In genomic region chr3:48784426-48785120, GRCh38 we compare ENCODE assay signal across 17 cellular contexts.
DNase-seq lines count a peak whose midpoint lies in the region; ATAC-seq and TF ChIP-seq lines count a peak whose summit lies in the region.
"Had no signal": no experiment of that assay in that cellular context is flagged by ENCODE, and none has a peak within 500 bp of the region (broad histone marks: within the 10 kb centered on the region; RNA-seq: fewer than 3 reads in every experiment).

No MANE protein-coding gene starts in this region.

- H3K14ac ChIP-seq in IMR-90 (replicated peaks; ENCODE audit: low read depth, low read length) = no peak overlapping the region

- no peak; the same call in 1 of the 2 replicates for TF ChIP-seq RAD21 in IMR-90 (IDR thresholded peaks at IDR 0.05; ENCODE audit: low read length)

- no peaks in the 10 kb centered on the region for H4K20me1 ChIP-seq in IMR-90 (ENCODE audit: insufficient read depth, low read length)

- peaks cover 11% of the 10 kb centered on the region for H3K36me3 ChIP-seq in IMR-90 (ENCODE audit: control insufficient read depth, insufficient read depth, low read length)
- H3K36me3 ChIP-seq: colonic mucosa had no signal

- no peaks in the 10 kb centered on the region for H3K4me1 Mint-ChIP-seq in glutamatergic neuron (ENCODE audit: low read depth, unreplicated experiment)
- peaks cover 13% of the 10 kb centered on the region for H3K4me1 Mint-ChIP-seq in activated T-cell treated with anti-CD3 and anti-CD28 coated beads, Interleukin-2, amount 50 U/mL, for 4 hours (ENCODE audit: low read depth)

- no peak overlapping the region for H2BK5ac ChIP-seq in IMR-90 (ENCODE audit: low read depth, low read length, poor library complexity, severe bottlenecking)

- DNase-seq in AG08396 (ENCODE audit: low spot score) = peak; percentile 16
- DNase-seq in IMR-90 = peak; percentile 88
- peak; percentile 6 for DNase-seq in epithelial cell of prostate (ENCODE audit: low read depth, low spot score)
- peak; percentile 67 for DNase-seq in non-pigmented ciliary epithelial cell (ENCODE audit: low read depth)
- DNase-seq in NCI-H1436 (lab: John Stamatoyannopoulos, UW) = no peak
- DNase-seq in glutamatergic neuron = no peak
- DNase-seq in activated T-cell treated with anti-CD3 and anti-CD28 coated beads, Interleukin-2, amount 50 U/mL, for 4 hours = no peak
- DNase-seq in left ventricle myocardium superior = no peak
- DNase-seq: activated CD4-positive, alpha-beta T cell treated with anti-CD3 and anti-CD28 coated beads for 48 hours; colonic mucosa; left ventricle myocardium inferior; natural killer cell; NCI-H1048; NCI-H226; SHP77; T-helper 9 cell had no signal

- no peak overlapping the region for H2BK120ac ChIP-seq in IMR-90 (ENCODE audit: low read depth, low read length)

- POLR2A ChIA-PET in IMR-90 (lab: Charles Lee; ENCODE audit: unreplicated experiment) = interaction anchor here (0.6 kb wide), 1 partner anchor 158 kb away, joined by 3 read pairs; no protein-coding TSS in a partner anchor

- H4K5ac ChIP-seq in IMR-90 (ENCODE audit: low read depth, low read length) = no peak overlapping the region

- in situ Hi-C loops in IMR-90 (cut with MboI; ENCODE audit: low sequenced_read_pairs) = no loop called here

- H3K27me3 Mint-ChIP-seq in glutamatergic neuron (ENCODE audit: unreplicated experiment) = no peaks in the 10 kb centered on the region
- H3K27me3 Mint-ChIP-seq in activated T-cell treated with anti-CD3 and anti-CD28 coated beads, Interleukin-2, amount 50 U/mL, for 4 hours (ENCODE audit: low read depth) = no peaks in the 10 kb centered on the region

- H3K27me3 ChIP-seq in IMR-90 (ENCODE audit: control insufficient read depth, insufficient read depth, low read length) = no peaks in the 10 kb centered on the region
- H3K27me3 ChIP-seq: colonic mucosa had no signal

- no peak overlapping the region; the same call in 1 of the 2 replicates for H3K4me2 ChIP-seq in IMR-90 (ENCODE audit: low read depth, low read length)

- no peaks in the 10 kb centered on the region for H3K4me1 ChIP-seq in IMR-90 (ENCODE audit: control insufficient read depth, insufficient read depth, low read length)
- H3K4me1 ChIP-seq: colonic mucosa, left ventricle myocardium inferior had no signal

- no peak overlapping the region for H3K4me3 Mint-ChIP-seq in glutamatergic neuron (ENCODE audit: unreplicated experiment)
- H3K4me3 Mint-ChIP-seq in activated T-cell treated with anti-CD3 and anti-CD28 coated beads, Interleukin-2, amount 50 U/mL, for 4 hours = no peak overlapping the region
- H3K4me3 Mint-ChIP-seq: natural killer cell had no signal

- no peak for TF ChIP-seq CTCF in IMR-90 (conservative IDR thresholded peaks at IDR 0.05; ENCODE audit: low read depth, low read length)
- no peak for TF ChIP-seq CTCF in glutamatergic neuron (IDR thresholded peaks at IDR 0.05; ENCODE audit: partially characterized antibody, unreplicated experiment)

- H3K18ac ChIP-seq in IMR-90 (ENCODE audit: low read depth, low read length) = no peak overlapping the region

- no peak overlapping the region for H3K27ac Mint-ChIP-seq in glutamatergic neuron (ENCODE audit: unreplicated experiment)

- no peak overlapping the region for H2AK5ac ChIP-seq in IMR-90 (ENCODE audit: low read depth, low read length)

- TF ChIP-seq POLR2A in IMR-90 (IDR thresholded peaks at IDR 0.05; ENCODE audit: low read depth, low read length) = no peak

- H3K79me1 ChIP-seq in IMR-90 (ENCODE audit: low read depth in 1 of 2, low read length in 2 of 2) = peaks cover 6 to 20% of the 10 kb centered on the region in 2 experiments

- H2BK20ac ChIP-seq in IMR-90 (ENCODE audit: low read depth, low read length) = no peak overlapping the region

- no peaks in the 10 kb centered on the region for H3K9me3 ChIP-seq in IMR-90 (ENCODE audit: control insufficient read depth, insufficient read depth, low read length)
- H3K9me3 ChIP-seq: colonic mucosa, left ventricle myocardium inferior had no signal

- H3K36me3 Mint-ChIP-seq in glutamatergic neuron (ENCODE audit: unreplicated experiment) = peaks cover 5% of the 10 kb centered on the region
- peaks cover 19% of the 10 kb centered on the region for H3K36me3 Mint-ChIP-seq in activated T-cell treated with anti-CD3 and anti-CD28 coated beads, Interleukin-2, amount 50 U/mL, for 4 hours (ENCODE audit: insufficient read depth)

- dilution Hi-C loops in IMR-90 (cut with HindIII; ENCODE audit: low sequenced_read_pairs, unreplicated experiment) = no loop called here

- no peak overlapping the region for H4K8ac ChIP-seq in IMR-90 (ENCODE audit: low read depth in 2 of 2, low read length in 2 of 2)

- H3K4me3 ChIP-seq in IMR-90 (ENCODE audit: insufficient read depth, low read depth, low read length) = no peak overlapping the region
- H3K4me3 ChIP-seq: colonic mucosa, left ventricle myocardium inferior had no signal

- no CpG with 5 or more reads among the region's 4 CpGs for WGBS in IMR-90 (ENCODE audit: extremely low coverage in 2 of 2, insufficient read length in 1 of 2), 2 experiments

- no TSS peak for BruUV-seq in IMR-90 (replicated peaks; lab: Mats Ljungman, UMichigan)

- CTCF ChIA-PET in IMR-90 (lab: Yijun Ruan, JAX) = no interaction called here

- no peak overlapping the region for H2AFZ ChIP-seq in IMR-90 (replicated peaks; ENCODE audit: low read length, poor library complexity)

- intact Hi-C loops in IMR-90 (cut with micrococcal nuclease) = no loop called here
- intact Hi-C loops in left ventricle myocardium superior (cut with micrococcal nuclease) = no loop called here

- H3K56ac ChIP-seq in IMR-90 (ENCODE audit: extremely low read depth, insufficient read depth, low read length) = no peak overlapping the region

- H2AK9ac ChIP-seq in IMR-90 (replicated peaks; ENCODE audit: low read depth, low read length, poor library complexity) = no peak overlapping the region

- no peak overlapping the region for H4K91ac ChIP-seq in IMR-90 (ENCODE audit: insufficient read depth, low read depth, low read length)

- ATAC-seq in IMR-90 (ENCODE audit: low read depth) (peak; percentile 86), left ventricle myocardium superior (no peak)
- ATAC-seq in activated T-cell treated with anti-CD3 and anti-CD28 coated beads, Interleukin-2, amount 50 U/mL, for 4 hours = no peak
- ATAC-seq: HepG2, natural killer cell had no signal

- no peak overlapping the region for H3K4ac ChIP-seq in IMR-90 (ENCODE audit: low read depth, low read length)

- no peak overlapping the region for H3K23ac ChIP-seq in IMR-90 (ENCODE audit: low read depth, low read length)

- no peak overlapping the region for H2BK15ac ChIP-seq in IMR-90 (ENCODE audit: low read depth, low read length)

- no peak overlapping the region for H3K9ac ChIP-seq in IMR-90 (ENCODE audit: low read depth, low read length)

- peaks cover 1% of the 10 kb centered on the region for H3K9me3 Mint-ChIP-seq in glutamatergic neuron (ENCODE audit: unreplicated experiment)
- no peaks in the 10 kb centered on the region for H3K9me3 Mint-ChIP-seq in activated T-cell treated with anti-CD3 and anti-CD28 coated beads, Interleukin-2, amount 50 U/mL, for 4 hours
- H3K9me3 Mint-ChIP-seq: natural killer cell had no signal

- H3K27ac ChIP-seq in IMR-90 (ENCODE audit: insufficient read depth, low read length) = no peak overlapping the region
- no peak overlapping the region for H3K27ac ChIP-seq in epithelial cell of prostate
- H3K27ac ChIP-seq: colonic mucosa, left ventricle myocardium inferior had no signal

- 0 out of 2 replicates have a peak, but pooled peaks cover 6% of the 10 kb centered on the region for H3K9me1 ChIP-seq in IMR-90 (ENCODE audit: insufficient read depth, low read length)

TF ChIP-seq in IMR-90, 13 proteins besides CTCF, POLR2A, EP300 and RAD21:
- TF ChIP-seq MAFK (IDR thresholded peaks at IDR 0.05; ENCODE audit: low read depth, low read length) (no peak), USF2 (IDR thresholded peaks at IDR 0.05; ENCODE audit: low read depth, low read length) (no peak), ELK1 (IDR thresholded peaks at IDR 0.05; ENCODE audit: borderline replicate concordance, low read depth, low read length) (no peak), FOS (IDR thresholded peaks at IDR 0.05; ENCODE audit: low read depth, low read length) (peak; percentile 49; the same call in 1 of the 2 replicates), RCOR1 (IDR thresholded peaks at IDR 0.05; ENCODE audit: insufficient replicate concordance, low read length) (no peak), BHLHE40 (IDR thresholded peaks at IDR 0.05; ENCODE audit: low read depth, low read length) (peak; percentile 15; the same call in 1 of the 2 replicates), NFE2L2 (IDR thresholded peaks at IDR 0.05; ENCODE audit: low read depth, low read length) (no peak), SMC3 (IDR thresholded peaks at IDR 0.05; ENCODE audit: low read depth, low read length) (no peak), CEBPB (IDR thresholded peaks at IDR 0.05; ENCODE audit: low read depth, low read length) (0 out of 2 replicates have a peak, but pooled peaks have one; percentile 1)

Comparison
In these comparisons a context has a peak if more than half of its experiments do, and no peak if none do; other contexts are left out.
1. DNase-seq: peak in AG08396 (single experiment), IMR-90 (single experiment), epithelial cell of prostate (single experiment) and non-pigmented ciliary epithelial cell (single experiment); none in NCI-H1436 (single experiment), glutamatergic neuron (single experiment), activated T-cell treated with anti-CD3 and anti-CD28 coated beads, Interleukin-2, amount 50 U/mL, for 4 hours (single experiment) and left ventricle myocardium superior (single experiment).